Comparison of ENCODE assay signal across 7 cellular contexts in genomic region chr2:112137516-112138142, GRCh38. TPM values are rescaled to one million over a fixed set of nuclear protein-coding genes. Genes with fewer than 3 reads are reported as not detected.
A peak's percentile ranks its signal among the peaks of the same experiment; 100 is the strongest.
DNase-seq lines count a peak whose midpoint lies in the region; ATAC-seq and TF ChIP-seq lines count a peak whose summit lies in the region.

No MANE protein-coding gene starts in this region.

- TF ChIP-seq CTCF in GM13977 (IDR thresholded peaks at IDR 0.05; ENCODE audit: extremely low read depth, insufficient read depth, missing control alignments) (no peak), nephron progenitor cell (IDR thresholded peaks at IDR 0.05) (no peak)

- DNase-seq in GM13977 (ENCODE audit: low spot score) (peak; percentile 11), SJSA1 (ENCODE audit: low read depth in 1 of 2, low spot score in 2 of 2) (no peak), nephron progenitor cell (no peak), NCI-H2081 treated with DMSO at 0.1 percent for 48 hours (lab: John Stamatoyannopoulos, UW) (no peak), HAP-1 (ENCODE audit: low spot score in 2 of 2) (no peak), posterior vena cava (ENCODE audit: low spot score) (no peak)

- H3K4me1 ChIP-seq in SJSA1 (replicated peaks) (peaks cover 6% of the 10 kb centered on the region; the same call in 1 of the 2 replicates), HAP-1 (no peaks in the 10 kb centered on the region)

- in situ Hi-C loops in GM13977 (cut with MboI; ENCODE audit: low pct_unique_long_range_greater_than_20kb, low sequenced_read_pairs, unreplicated experiment) (no loop called here), HAP-1 (cut with MboI; ENCODE audit: low sequenced_read_pairs) (no loop called here)

- peak; percentile 55 for ATAC-seq in esophagus mucosa

- H3K36me3 Mint-ChIP-seq in nephron progenitor cell (ENCODE audit: low read depth): peaks cover 9% of the 10 kb centered on the region

- intact Hi-C loops in posterior vena cava (cut with DNase I): no loop called here

- peaks cover 11% of the 10 kb centered on the region for H3K27me3 ChIP-seq in SJSA1 (replicated peaks)
- H3K27me3 ChIP-seq in HAP-1 (ENCODE audit: low read depth): no peaks in the 10 kb centered on the region

- H3K4me1 Mint-ChIP-seq in nephron progenitor cell: peaks cover 36% of the 10 kb centered on the region

- H3K9me3 ChIP-seq in SJSA1 (replicated peaks) (no peaks in the 10 kb centered on the region), HAP-1 (no peaks in the 10 kb centered on the region)

- H3K27me3 Mint-ChIP-seq in nephron progenitor cell (ENCODE audit: low read depth, poor library complexity): peaks cover 24% of the 10 kb centered on the region

- H3K4me3 ChIP-seq in SJSA1 (peak overlapping the region; percentile 38), HAP-1 (no peak overlapping the region)

- peak overlapping the region; percentile 78 for H3K4me3 Mint-ChIP-seq in nephron progenitor cell

- H3K9me3 Mint-ChIP-seq in nephron progenitor cell: peaks cover 14% of the 10 kb centered on the region

- H3K27ac Mint-ChIP-seq in nephron progenitor cell: no peak overlapping the region

- H3K36me3 ChIP-seq in SJSA1: no peaks in the 10 kb centered on the region
- no peaks in the 10 kb centered on the region for H3K36me3 ChIP-seq in HAP-1 (replicated peaks)

- no peak overlapping the region for H3K27ac ChIP-seq in SJSA1

RNA-seq across cellular contexts. Expression of gene FBLN7, which starts 0.6 kb away (rescaled TPM):
- total RNA-seq in SJSA1 (2014; rRNA removed; shearing (Covaris generic)): not detected in 2 replicates
- 1.4 TPM for total RNA-seq in esophagus mucosa
- 10 to 100 TPM; 14.6 to 15.4 TPM for total RNA-seq in posterior vena cava
